Comparison of ENCODE assay signal across 8 cellular contexts in the genomic region with DNA sequence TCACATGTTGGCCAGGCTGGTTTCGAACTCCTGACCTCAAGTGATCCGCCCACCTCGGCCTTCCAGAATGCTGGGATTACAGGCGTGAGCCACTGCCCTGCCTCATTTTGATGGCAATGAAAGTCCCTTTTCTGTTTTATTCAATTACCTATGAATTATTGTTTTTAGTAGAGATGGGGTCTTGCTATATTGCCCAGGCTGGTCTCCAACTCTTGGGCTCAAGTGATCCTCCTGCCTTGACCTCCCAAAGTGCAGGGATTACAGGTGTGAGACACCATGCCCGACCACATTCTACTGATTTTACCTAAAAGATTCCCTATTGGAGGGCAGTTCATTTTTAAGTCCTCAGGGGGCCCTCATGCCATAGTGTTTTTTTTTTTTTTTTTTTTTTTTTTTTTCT. TPM values are rescaled to one million over a fixed set of nuclear protein-coding genes. Genes with fewer than 3 reads are reported as not detected.
"Had no signal": no experiment of that assay in that cellular context is flagged by ENCODE, and none has a peak within 500 bp of the region (broad histone marks: within the 10 kb centered on the region; RNA-seq: fewer than 3 reads in every experiment).

No MANE protein-coding gene starts in this region.

RNA-seq across cellular contexts. Expression of gene CLEC17A, which starts 40.9 kb away (rescaled TPM):
- total RNA-seq: adrenal gland; body of pancreas; chondrocyte; dermis microvascular lymphatic vessel endothelial cell; esophagus muscularis mucosa; fibroblast of villous mesenchyme; T-helper 2 cell treated with Interferon-gamma antibody and Interleukin-4, amounts not matched to agents 100 ng/mL and 5 ng/mL, for 36 hours had no signal
- polyA plus RNA-seq: aorta had no signal
